31 cellular contexts compared by ENCODE assay signal in genomic region chr17:43805117-43805516, GRCh38. TPM values are rescaled to one million over a fixed set of nuclear protein-coding genes. Genes with fewer than 3 reads are reported as not detected.
"Had no signal": no experiment of that assay in that cellular context is flagged by ENCODE, and none has a peak within 500 bp of the region (broad histone marks: within the 10 kb centered on the region; RNA-seq: fewer than 3 reads in every experiment).

No MANE protein-coding gene starts in this region.

- H3K27me3 Mint-ChIP-seq: brain had no signal

- H3K36me3 Mint-ChIP-seq: activated naive CD4-positive, alpha-beta T cell treated with anti-CD3 and anti-CD28 coated beads, Interleukin-2, amount 10 ng/mL, durations not matched to agents 7 days and 5 days; activated naive CD4-positive, alpha-beta T cell treated with anti-CD3 and anti-CD28 coated beads, Interleukin-2, amount 50 U/mL, for 72 hours; activated naive CD8-positive, alpha-beta T cell treated with anti-CD3 and anti-CD28 coated beads, Interleukin-2, amount 10 ng/mL, durations not matched to agents 7 days and 5 days had no signal

- H3K4me1 Mint-ChIP-seq: activated CD4-positive, alpha-beta memory T cell treated with anti-CD3 and anti-CD28 coated beads, Interleukin-2, amount 10 ng/mL, durations not matched to agents 7 days and 5 days; activated CD4-positive, alpha-beta T cell treated with anti-CD3 and anti-CD28 coated beads, Interleukin-2, amount 10 ng/mL, durations not matched to agents 7 days and 5 days; activated naive CD4-positive, alpha-beta T cell treated with anti-CD3 and anti-CD28 coated beads, Interleukin-2, amount 10 ng/mL, durations not matched to agents 7 days and 5 days had no signal

- ATAC-seq: activated naive CD4-positive, alpha-beta T cell treated with anti-CD3 and anti-CD28 coated beads, Interleukin-2, amount 50 U/mL, for 72 hours; activated T-cell treated with anti-CD3 and anti-CD28 coated beads, Interleukin-2, amount 50 U/mL, for 72 hours; foreskin keratinocyte; gastrocnemius medialis; heart left ventricle had no signal

- H3K27ac Mint-ChIP-seq: activated CD4-positive, alpha-beta memory T cell treated with anti-CD3 and anti-CD28 coated beads, Interleukin-2, amount 10 ng/mL, durations not matched to agents 7 days and 5 days; activated CD4-positive, alpha-beta T cell treated with anti-CD3 and anti-CD28 coated beads, Interleukin-2, amount 10 ng/mL, durations not matched to agents 7 days and 5 days; activated naive CD4-positive, alpha-beta T cell treated with anti-CD3 and anti-CD28 coated beads, Interleukin-2, amount 10 ng/mL, durations not matched to agents 7 days and 5 days; activated naive CD4-positive, alpha-beta T cell treated with anti-CD3 and anti-CD28 coated beads, Interleukin-2, amount 50 U/mL, for 72 hours; activated naive CD8-positive, alpha-beta T cell treated with anti-CD3 and anti-CD28 coated beads, Interleukin-2, amount 10 ng/mL, durations not matched to agents 7 days and 5 days; activated T-cell treated with anti-CD3 and anti-CD28 coated beads, Interleukin-2, amount 50 U/mL, for 24 hours; activated T-cell treated with anti-CD3 and anti-CD28 coated beads, Interleukin-2, amount 50 U/mL, for 72 hours; brain had no signal

- H3K4me3 Mint-ChIP-seq: activated CD4-positive, alpha-beta memory T cell treated with anti-CD3 and anti-CD28 coated beads, Interleukin-2, amount 10 ng/mL, durations not matched to agents 7 days and 5 days; activated CD4-positive, alpha-beta T cell treated with anti-CD3 and anti-CD28 coated beads, Interleukin-2, amount 10 ng/mL, durations not matched to agents 7 days and 5 days; activated naive CD4-positive, alpha-beta T cell treated with anti-CD3 and anti-CD28 coated beads, Interleukin-2, amount 10 ng/mL, durations not matched to agents 7 days and 5 days; activated naive CD8-positive, alpha-beta T cell treated with anti-CD3 and anti-CD28 coated beads, Interleukin-2, amount 10 ng/mL, durations not matched to agents 7 days and 5 days; activated T-cell treated with anti-CD3 and anti-CD28 coated beads, Interleukin-2, amount 50 U/mL, for 24 hours; activated T-cell treated with anti-CD3 and anti-CD28 coated beads, Interleukin-2, amount 50 U/mL, for 72 hours; brain had no signal

- H3K9me3 ChIP-seq: ascending aorta, breast epithelium, colonic mucosa, esophagus muscularis mucosa, gastrocnemius medialis, heart left ventricle had no signal

- H3K36me3 ChIP-seq: breast epithelium, cardiac muscle cell, colonic mucosa, gastrocnemius medialis had no signal

- H3K27ac ChIP-seq: ascending aorta, breast epithelium, cardiac muscle cell, colonic mucosa, esophagus muscularis mucosa, foreskin keratinocyte, gastrocnemius medialis, heart left ventricle had no signal

- H3K9me3 Mint-ChIP-seq: activated CD4-positive, alpha-beta memory T cell treated with anti-CD3 and anti-CD28 coated beads, Interleukin-2, amount 10 ng/mL, durations not matched to agents 7 days and 5 days; activated CD4-positive, alpha-beta T cell treated with anti-CD3 and anti-CD28 coated beads, Interleukin-2, amount 10 ng/mL, durations not matched to agents 7 days and 5 days; activated naive CD4-positive, alpha-beta T cell treated with anti-CD3 and anti-CD28 coated beads, Interleukin-2, amount 10 ng/mL, durations not matched to agents 7 days and 5 days; activated naive CD4-positive, alpha-beta T cell treated with anti-CD3 and anti-CD28 coated beads, Interleukin-2, amount 50 U/mL, for 72 hours; activated naive CD8-positive, alpha-beta T cell treated with anti-CD3 and anti-CD28 coated beads, Interleukin-2, amount 10 ng/mL, durations not matched to agents 7 days and 5 days; activated T-cell treated with anti-CD3 and anti-CD28 coated beads, Interleukin-2, amount 50 U/mL, for 24 hours; activated T-cell treated with anti-CD3 and anti-CD28 coated beads, Interleukin-2, amount 50 U/mL, for 72 hours; brain had no signal

- DNase-seq: activated CD4-positive, alpha-beta memory T cell treated with anti-CD3 and anti-CD28 coated beads, Interleukin-2, amount 10 ng/mL, durations not matched to agents 7 days and 5 days; activated CD4-positive, alpha-beta T cell treated with anti-CD3 and anti-CD28 coated beads for 1 hour; activated CD4-positive, alpha-beta T cell treated with anti-CD3 and anti-CD28 coated beads for 4 hours; activated CD4-positive, alpha-beta T cell treated with anti-CD3 and anti-CD28 coated beads, Interleukin-2, amount 10 ng/mL, durations not matched to agents 7 days and 5 days; activated CD4-positive, alpha-beta T cell treated with anti-CD3 and anti-CD28 coated beads, Interleukin-2, amount 50 U/mL, for 4 hours; activated CD8-positive, alpha-beta memory T cell treated with anti-CD3 and anti-CD28 coated beads, Interleukin-2, amount 50 U/mL, for 48 hours; activated gamma-delta T cell; activated naive CD4-positive, alpha-beta T cell; activated naive CD4-positive, alpha-beta T cell treated with anti-CD3 and anti-CD28 coated beads, Interleukin-2, amount 10 ng/mL, durations not matched to agents 7 days and 5 days; activated naive CD8-positive, alpha-beta T cell treated with anti-CD3 and anti-CD28 coated beads, Interleukin-2, amount 10 ng/mL, durations not matched to agents 7 days and 5 days; activated T-cell treated with anti-CD3 and anti-CD28 coated beads for 4 hours; activated T-cell treated with anti-CD3 and anti-CD28 coated beads, Interleukin-2, amount 50 U/mL, for 24 hours; activated T-cell treated with anti-CD3 and anti-CD28 coated beads, Interleukin-2, amount 50 U/mL, for 72 hours; central memory CD4-positive, alpha-beta T cell; cerebellar nuclear complex; colonic mucosa; effector CD8-positive, alpha-beta T cell; erythroblast; foreskin keratinocyte; gastrocnemius medialis; glutamatergic neuron; heart left ventricle; T-helper 2 cell had no signal

- H3K27me3 ChIP-seq: ascending aorta, breast epithelium, cardiac muscle cell, colonic mucosa, esophagus muscularis mucosa, foreskin keratinocyte, gastrocnemius medialis, heart left ventricle had no signal

- H3K4me1 ChIP-seq: ascending aorta, breast epithelium, colonic mucosa, esophagus muscularis mucosa, foreskin keratinocyte, gastrocnemius medialis, heart left ventricle had no signal

- H3K4me3 ChIP-seq: ascending aorta, breast epithelium, cardiac muscle cell, colonic mucosa, esophagus muscularis mucosa, gastrocnemius medialis, heart left ventricle had no signal

- FAIRE-seq: endometrium had no signal

RNA-seq across cellular contexts. Expression of gene CFAP97D1, which starts 24.9 kb away (rescaled TPM):
- total RNA-seq: activated CD4-positive, alpha-beta memory T cell treated with anti-CD3 and anti-CD28 coated beads, Interleukin-2, amount 10 ng/mL, durations not matched to agents 7 days and 5 days; activated CD4-positive, alpha-beta T cell treated with anti-CD3 and anti-CD28 coated beads, Interleukin-2, amount 10 ng/mL, durations not matched to agents 7 days and 5 days; activated naive CD4-positive, alpha-beta T cell treated with anti-CD3 and anti-CD28 coated beads, Interleukin-2, amount 50 U/mL, for 72 hours; activated naive CD8-positive, alpha-beta T cell treated with anti-CD3 and anti-CD28 coated beads, Interleukin-2, amount 10 ng/mL, durations not matched to agents 7 days and 5 days; activated T-cell treated with anti-CD3 and anti-CD28 coated beads, Interleukin-2, amount 50 U/mL, for 72 hours; ascending aorta; cardiac muscle cell; colonic mucosa; dermis microvascular lymphatic vessel endothelial cell; foreskin keratinocyte; gastrocnemius medialis had no signal
- polyA plus RNA-seq: cardiac muscle cell, foreskin keratinocyte, heart left ventricle had no signal

RNA-seq across cellular contexts. Expression of gene MPP3, which starts 27.8 kb away (rescaled TPM):
- total RNA-seq: activated CD4-positive, alpha-beta memory T cell treated with anti-CD3 and anti-CD28 coated beads, Interleukin-2, amount 10 ng/mL, durations not matched to agents 7 days and 5 days; activated CD4-positive, alpha-beta T cell treated with anti-CD3 and anti-CD28 coated beads, Interleukin-2, amount 10 ng/mL, durations not matched to agents 7 days and 5 days; activated T-cell treated with anti-CD3 and anti-CD28 coated beads, Interleukin-2, amount 50 U/mL, for 72 hours had no signal

RNA-seq across cellular contexts. Expression of gene CD300LG, which starts 41.9 kb away (rescaled TPM):
- total RNA-seq: activated CD4-positive, alpha-beta memory T cell treated with anti-CD3 and anti-CD28 coated beads, Interleukin-2, amount 10 ng/mL, durations not matched to agents 7 days and 5 days; activated CD4-positive, alpha-beta T cell treated with anti-CD3 and anti-CD28 coated beads, Interleukin-2, amount 10 ng/mL, durations not matched to agents 7 days and 5 days; activated naive CD4-positive, alpha-beta T cell treated with anti-CD3 and anti-CD28 coated beads, Interleukin-2, amount 50 U/mL, for 72 hours; activated naive CD8-positive, alpha-beta T cell treated with anti-CD3 and anti-CD28 coated beads, Interleukin-2, amount 10 ng/mL, durations not matched to agents 7 days and 5 days; activated T-cell treated with anti-CD3 and anti-CD28 coated beads, Interleukin-2, amount 50 U/mL, for 72 hours; cardiac muscle cell; dermis microvascular lymphatic vessel endothelial cell; foreskin keratinocyte had no signal
- polyA plus RNA-seq: cardiac muscle cell, foreskin keratinocyte had no signal

RNA-seq across cellular contexts. Expression of gene SOST, which starts 46.5 kb away (rescaled TPM):
- total RNA-seq: activated CD4-positive, alpha-beta memory T cell treated with anti-CD3 and anti-CD28 coated beads, Interleukin-2, amount 10 ng/mL, durations not matched to agents 7 days and 5 days; activated CD4-positive, alpha-beta T cell treated with anti-CD3 and anti-CD28 coated beads, Interleukin-2, amount 10 ng/mL, durations not matched to agents 7 days and 5 days; activated naive CD4-positive, alpha-beta T cell treated with anti-CD3 and anti-CD28 coated beads, Interleukin-2, amount 50 U/mL, for 72 hours; activated naive CD8-positive, alpha-beta T cell treated with anti-CD3 and anti-CD28 coated beads, Interleukin-2, amount 10 ng/mL, durations not matched to agents 7 days and 5 days; activated T-cell treated with anti-CD3 and anti-CD28 coated beads, Interleukin-2, amount 50 U/mL, for 72 hours; breast epithelium; colonic mucosa; dermis microvascular lymphatic vessel endothelial cell; esophagus muscularis mucosa; foreskin keratinocyte; gastrocnemius medialis; heart left ventricle had no signal
- polyA plus RNA-seq: heart left ventricle had no signal
